In genomic region chr6:397056-397455, GRCh38 we compare ENCODE assay signal across 16 cellular contexts. TPM values are rescaled to one million over a fixed set of nuclear protein-coding genes. Genes with fewer than 3 reads are reported as not detected.
DNase-seq lines count a peak whose midpoint lies in the region; ATAC-seq and TF ChIP-seq lines count a peak whose summit lies in the region.
"Had no signal": no experiment of that assay in that cellular context is flagged by ENCODE, and none has a peak within 500 bp of the region (broad histone marks: within the 10 kb centered on the region; RNA-seq: fewer than 3 reads in every experiment).

No MANE protein-coding gene starts in this region.

- TF ChIP-seq CTCF in WTC11 (IDR thresholded peaks at IDR 0.05), result no peak
- TF ChIP-seq CTCF in endothelial cell (IDR thresholded peaks at IDR 0.05; ENCODE audit: unreplicated experiment), result no peak

- peak; percentile 61 for TF ChIP-seq POLR2A in GM19193 (IDR thresholded peaks at IDR 0.05; ENCODE audit: extremely low read depth, insufficient read depth, insufficient read length)

- peaks cover 77% of the 10 kb centered on the region for H3K36me3 Mint-ChIP-seq in activated T-cell treated with anti-CD3 and anti-CD28 coated beads, Interleukin-2, amount 50 U/mL, for 4 hours (ENCODE audit: insufficient read depth)
- H3K36me3 Mint-ChIP-seq in activated T-helper 1 cell treated with anti-CD3 and anti-CD28 coated beads, Interleukin-12 subunit alpha, Interleukin-12 subunit beta, Interleukin-2, Interleukin-4 antibody, amounts not matched to agents 30 ng/mL and 10 ng/mL and 1 ng/mL, durations not matched to agents 14 hours and 24 hours and 36 hours (ENCODE audit: low read depth), result peaks cover 83% of the 10 kb centered on the region
- H3K36me3 Mint-ChIP-seq in stimulated activated effector memory CD8-positive, alpha-beta T cell treated with anti-CD3 and anti-CD28 coated beads, Interleukin-12 subunit alpha, Interleukin-12 subunit beta, amount 100 ng/mL, for 72 hours, result peaks cover 100% of the 10 kb centered on the region
- H3K36me3 Mint-ChIP-seq in WTC11, result peaks cover 4% of the 10 kb centered on the region; the same call in 1 of the 2 replicates
- peaks cover 9% of the 10 kb centered on the region for H3K36me3 Mint-ChIP-seq in endothelial cell (ENCODE audit: low read depth, unreplicated experiment)

- POLR2A ChIA-PET in WTC11 (lab: Charles Lee), result no interaction called here

- H3K27ac Mint-ChIP-seq in activated T-helper 1 cell treated with anti-CD3 and anti-CD28 coated beads, Interleukin-12 subunit alpha, Interleukin-12 subunit beta, Interleukin-2, Interleukin-4 antibody, amounts not matched to agents 30 ng/mL and 10 ng/mL and 1 ng/mL, durations not matched to agents 14 hours and 24 hours and 36 hours, result peak overlapping the region; percentile 75
- peak overlapping the region; percentile 86 for H3K27ac Mint-ChIP-seq in stimulated activated effector memory CD8-positive, alpha-beta T cell treated with anti-CD3 and anti-CD28 coated beads, Interleukin-12 subunit alpha, Interleukin-12 subunit beta, amount 100 ng/mL, for 72 hours
- H3K27ac Mint-ChIP-seq in WTC11, result no peak overlapping the region
- H3K27ac Mint-ChIP-seq in endothelial cell (ENCODE audit: unreplicated experiment), result no peak overlapping the region

- CTCF ChIA-PET in WTC11 (lab: Charles Lee), result interaction anchor here (1.2 to 1.7 kb wide), 3 partner anchors 12 to 208 kb away, joined by 3 to 12 read pairs (median 3); no protein-coding TSS in a partner anchor

- intact Hi-C loops in activated T-helper 1 cell treated with anti-CD3 and anti-CD28 coated beads, Interleukin-12 subunit alpha, Interleukin-12 subunit beta, Interleukin-2, Interleukin-4 antibody, amounts not matched to agents 30 ng/mL and 10 ng/mL and 1 ng/mL, durations not matched to agents 14 hours and 24 hours and 36 hours (cut with micrococcal nuclease), result no loop called here

- H3K4me3 Mint-ChIP-seq in activated T-cell treated with anti-CD3 and anti-CD28 coated beads, Interleukin-2, amount 50 U/mL, for 4 hours, result peak overlapping the region; percentile 80
- peak overlapping the region; percentile 79 for H3K4me3 Mint-ChIP-seq in activated T-helper 1 cell treated with anti-CD3 and anti-CD28 coated beads, Interleukin-12 subunit alpha, Interleukin-12 subunit beta, Interleukin-2, Interleukin-4 antibody, amounts not matched to agents 30 ng/mL and 10 ng/mL and 1 ng/mL, durations not matched to agents 14 hours and 24 hours and 36 hours
- H3K4me3 Mint-ChIP-seq in stimulated activated effector memory CD8-positive, alpha-beta T cell treated with anti-CD3 and anti-CD28 coated beads, Interleukin-12 subunit alpha, Interleukin-12 subunit beta, amount 100 ng/mL, for 72 hours, result peak overlapping the region; percentile 96
- H3K4me3 Mint-ChIP-seq in WTC11 (no peak overlapping the region), endothelial cell (ENCODE audit: unreplicated experiment) (no peak overlapping the region)

- ATAC-seq in activated T-cell treated with anti-CD3 and anti-CD28 coated beads, Interleukin-2, amount 50 U/mL, for 4 hours, result no peak
- ATAC-seq in stimulated activated effector memory CD8-positive, alpha-beta T cell treated with anti-CD3 and anti-CD28 coated beads, Interleukin-12 subunit alpha, Interleukin-12 subunit beta, amount 100 ng/mL, for 72 hours, result no peak
- no peak for ATAC-seq in HG02840 (IDR thresholded peaks at IDR 0.05; ENCODE audit: low FRiP score, unreplicated experiment)
- ATAC-seq in WTC11, result no peak

- DNase-seq in activated T-cell treated with anti-CD3 and anti-CD28 coated beads, Interleukin-2, amount 50 U/mL, for 4 hours, result no peak
- DNase-seq in activated T-cell treated with anti-CD3 and anti-CD28 coated beads, Interleukin-2, amount 50 U/mL, for 1 hour, result no peak
- no peak for DNase-seq in activated T-helper 1 cell treated with anti-CD3 and anti-CD28 coated beads, Interleukin-12 subunit alpha, Interleukin-12 subunit beta, Interleukin-2, Interleukin-4 antibody, amounts not matched to agents 30 ng/mL and 10 ng/mL and 1 ng/mL, durations not matched to agents 14 hours and 24 hours and 36 hours (ENCODE audit: low spot score)
- no peak for DNase-seq in stimulated activated effector memory CD8-positive, alpha-beta T cell treated with anti-CD3 and anti-CD28 coated beads, Interleukin-12 subunit alpha, Interleukin-12 subunit beta, amount 100 ng/mL, for 72 hours (ENCODE audit: low spot score in 2 of 2)
- DNase-seq in WTC11 (ENCODE audit: low spot score) (no peak), endothelial cell (ENCODE audit: low spot score) (no peak)
- DNase-seq: ACHN; brain microvascular endothelial cell; DMS79; left ventricle myocardium inferior; NCI-H1105 treated with DMSO at 0.1 percent for 48 hours; NCI-H2081 treated with DMSO at 0.1 percent for 48 hours; NCI-H510A treated with DMSO at 0.1 percent for 48 hours; stimulated activated CD4-positive, alpha-beta T cell treated with anti-CD3 and anti-CD28 coated beads, Interleukin-4, amount 100 ng/mL, for 24 hours had no signal

- H3K9me3 Mint-ChIP-seq in activated T-cell treated with anti-CD3 and anti-CD28 coated beads, Interleukin-2, amount 50 U/mL, for 4 hours, result no peaks in the 10 kb centered on the region
- no peaks in the 10 kb centered on the region for H3K9me3 Mint-ChIP-seq in activated T-helper 1 cell treated with anti-CD3 and anti-CD28 coated beads, Interleukin-12 subunit alpha, Interleukin-12 subunit beta, Interleukin-2, Interleukin-4 antibody, amounts not matched to agents 30 ng/mL and 10 ng/mL and 1 ng/mL, durations not matched to agents 14 hours and 24 hours and 36 hours
- H3K9me3 Mint-ChIP-seq in stimulated activated effector memory CD8-positive, alpha-beta T cell treated with anti-CD3 and anti-CD28 coated beads, Interleukin-12 subunit alpha, Interleukin-12 subunit beta, amount 100 ng/mL, for 72 hours, result no peaks in the 10 kb centered on the region
- H3K9me3 Mint-ChIP-seq in WTC11, result no peaks in the 10 kb centered on the region
- no peaks in the 10 kb centered on the region for H3K9me3 Mint-ChIP-seq in endothelial cell (ENCODE audit: unreplicated experiment)

- H3K4me1 Mint-ChIP-seq in activated T-cell treated with anti-CD3 and anti-CD28 coated beads, Interleukin-2, amount 50 U/mL, for 4 hours (ENCODE audit: low read depth), result peaks cover 65% of the 10 kb centered on the region
- peaks cover 66% of the 10 kb centered on the region for H3K4me1 Mint-ChIP-seq in activated T-helper 1 cell treated with anti-CD3 and anti-CD28 coated beads, Interleukin-12 subunit alpha, Interleukin-12 subunit beta, Interleukin-2, Interleukin-4 antibody, amounts not matched to agents 30 ng/mL and 10 ng/mL and 1 ng/mL, durations not matched to agents 14 hours and 24 hours and 36 hours (ENCODE audit: low read depth)
- peaks cover 73% of the 10 kb centered on the region for H3K4me1 Mint-ChIP-seq in stimulated activated effector memory CD8-positive, alpha-beta T cell treated with anti-CD3 and anti-CD28 coated beads, Interleukin-12 subunit alpha, Interleukin-12 subunit beta, amount 100 ng/mL, for 72 hours
- H3K4me1 Mint-ChIP-seq in WTC11 (peaks cover 7% of the 10 kb centered on the region), endothelial cell (ENCODE audit: unreplicated experiment) (peaks cover 11% of the 10 kb centered on the region)

- H3K27me3 Mint-ChIP-seq in activated T-cell treated with anti-CD3 and anti-CD28 coated beads, Interleukin-2, amount 50 U/mL, for 4 hours (ENCODE audit: low read depth), result no peaks in the 10 kb centered on the region
- no peaks in the 10 kb centered on the region for H3K27me3 Mint-ChIP-seq in activated T-helper 1 cell treated with anti-CD3 and anti-CD28 coated beads, Interleukin-12 subunit alpha, Interleukin-12 subunit beta, Interleukin-2, Interleukin-4 antibody, amounts not matched to agents 30 ng/mL and 10 ng/mL and 1 ng/mL, durations not matched to agents 14 hours and 24 hours and 36 hours (ENCODE audit: insufficient read depth)
- H3K27me3 Mint-ChIP-seq in WTC11 (ENCODE audit: low read depth), result peaks cover 42% of the 10 kb centered on the region
- H3K27me3 Mint-ChIP-seq in endothelial cell (ENCODE audit: unreplicated experiment), result peaks cover 12% of the 10 kb centered on the region

TF ChIP-seq in WTC11, 78 proteins besides CTCF, POLR2A, EP300 and RAD21 (continues in another document):
- TF ChIP-seq JAZF1 (CRISPR knock-in tag; IDR thresholded peaks at IDR 0.05) (no peak), AFF4 (CRISPR knock-in tag; IDR thresholded peaks at IDR 0.05; ENCODE audit: borderline replicate concordance) (no peak)

RNA-seq across cellular contexts. Expression of gene IRF4, which starts 5.5 kb away (rescaled TPM):
- total RNA-seq in activated T-cell treated with anti-CD3 and anti-CD28 coated beads, Interleukin-2, amount 50 U/mL, for 4 hours, result 100 to 1,000 TPM; 720 to 924 (median 743) TPM
- total RNA-seq in activated T-helper 1 cell treated with anti-CD3 and anti-CD28 coated beads, Interleukin-12 subunit alpha, Interleukin-12 subunit beta, Interleukin-2, Interleukin-4 antibody, amounts not matched to agents 30 ng/mL and 10 ng/mL and 1 ng/mL, durations not matched to agents 14 hours and 24 hours and 36 hours, result 911 and 929 TPM in 2 replicates
- 1.6 to 2.2 TPM (median 2.2 TPM) in 3 replicates for total RNA-seq in WTC11 (2021)
- total RNA-seq in endothelial cell (ENCODE audit: unreplicated experiment), result not detected

Comparison
In these comparisons a context has a peak if more than half of its experiments do, and no peak if none do; other contexts are left out.
1. H3K4me3 Mint-ChIP-seq: peak in activated T-cell treated with anti-CD3 and anti-CD28 coated beads, Interleukin-2, amount 50 U/mL, for 4 hours (single experiment), activated T-helper 1 cell treated with anti-CD3 and anti-CD28 coated beads, Interleukin-12 subunit alpha, Interleukin-12 subunit beta, Interleukin-2, Interleukin-4 antibody, amounts not matched to agents 30 ng/mL and 10 ng/mL and 1 ng/mL, durations not matched to agents 14 hours and 24 hours and 36 hours (single experiment) and stimulated activated effector memory CD8-positive, alpha-beta T cell treated with anti-CD3 and anti-CD28 coated beads, Interleukin-12 subunit alpha, Interleukin-12 subunit beta, amount 100 ng/mL, for 72 hours (single experiment); none in WTC11 (single experiment) and endothelial cell (single experiment).
2. H3K27ac Mint-ChIP-seq: peak in activated T-helper 1 cell treated with anti-CD3 and anti-CD28 coated beads, Interleukin-12 subunit alpha, Interleukin-12 subunit beta, Interleukin-2, Interleukin-4 antibody, amounts not matched to agents 30 ng/mL and 10 ng/mL and 1 ng/mL, durations not matched to agents 14 hours and 24 hours and 36 hours (single experiment) and stimulated activated effector memory CD8-positive, alpha-beta T cell treated with anti-CD3 and anti-CD28 coated beads, Interleukin-12 subunit alpha, Interleukin-12 subunit beta, amount 100 ng/mL, for 72 hours (single experiment); none in WTC11 (single experiment) and endothelial cell (single experiment).
3. RNA of gene IRF4, which starts 5.5 kb away (total RNA-seq): 911 to 929 TPM in activated T-helper 1 cell treated with anti-CD3 and anti-CD28 coated beads, Interleukin-12 subunit alpha, Interleukin-12 subunit beta, Interleukin-2, Interleukin-4 antibody, amounts not matched to agents 30 ng/mL and 10 ng/mL and 1 ng/mL, durations not matched to agents 14 hours and 24 hours and 36 hours and 720 to 924 TPM in activated T-cell treated with anti-CD3 and anti-CD28 coated beads, Interleukin-2, amount 50 U/mL, for 4 hours; 1.6 to 2.2 TPM in WTC11 and not detected in endothelial cell (single experiment); every median in the first group is over 100 times any median in the second.